14 cellular contexts compared by ENCODE assay signal in genomic region chr11:92413757-92414513, GRCh38.
DNase-seq lines count a peak whose midpoint lies in the region; ATAC-seq, FAIRE-seq and TF ChIP-seq lines count a peak whose summit lies in the region.
"Had no signal": no experiment of that assay in that cellular context is flagged by ENCODE, and none has a peak within 500 bp of the region (broad histone marks: within the 10 kb centered on the region; RNA-seq: fewer than 3 reads in every experiment).

No MANE protein-coding gene starts in this region.

- no peak for TF ChIP-seq CTCF in D721Med (IDR thresholded peaks at IDR 0.05; ENCODE audit: insufficient read depth, missing control alignments)

- ATAC-seq in HG02623 (IDR thresholded peaks at IDR 0.05; ENCODE audit: unreplicated experiment) (peak; percentile 71), HG03442 (IDR thresholded peaks at IDR 0.05; ENCODE audit: unreplicated experiment) (peak; percentile 65)

- FAIRE-seq in D721Med (lab: Jason Lieb, UNC): no peak
- FAIRE-seq: A204.1, endometrium had no signal

- DNase-seq in NCI-H748 (lab: John Stamatoyannopoulos, UW; ENCODE audit: unreplicated experiment): peak; percentile 53
- DNase-seq in NCI-H748 treated with DMSO at 0.1 percent for 48 hours (lab: John Stamatoyannopoulos, UW): no peak
- no peak for DNase-seq in NCI-H2227 treated with DMSO at 0.1 percent for 48 hours (lab: John Stamatoyannopoulos, UW)
- DNase-seq in NCI-H2107 (lab: John Stamatoyannopoulos, UW): no peak
- no peak for DNase-seq in HuH-7 (ENCODE audit: low spot score)
- DNase-seq in D721Med (ENCODE audit: insufficient read length, low spot score): no peak
- DNase-seq: activated CD4-positive, alpha-beta T cell treated with anti-CD3 and anti-CD28 coated beads, Interleukin-2, amount 50 U/mL, for 48 hours; activated effector memory CD4-positive, alpha-beta T cell treated with anti-CD3 and anti-CD28 coated beads, Interleukin-2, amount 50 U/mL, for 16 hours; NCI-H510A; T-helper 2 cell had no signal
